Comparison of ENCODE assay signal across 34 cellular contexts in genomic region chr16:57754354-57755060, GRCh38. TPM values are rescaled to one million over a fixed set of nuclear protein-coding genes. Genes with fewer than 3 reads are reported as not detected.
DNase-seq lines count a peak whose midpoint lies in the region; ATAC-seq and TF ChIP-seq lines count a peak whose summit lies in the region.
"Had no signal": no experiment of that assay in that cellular context is flagged by ENCODE, and none has a peak within 500 bp of the region (broad histone marks: within the 10 kb centered on the region; RNA-seq: fewer than 3 reads in every experiment).

No MANE protein-coding gene starts in this region.

- 87% methylated on average over 7 of the region's 9 CpGs for WGBS in mammary epithelial cell (ENCODE audit: low coverage, missing lambda C conversion rate)

- H3K4me2 ChIP-seq in mammary epithelial cell (ENCODE audit: insufficient read depth, low read depth, low read length) (no peak overlapping the region), osteoblast (ENCODE audit: insufficient read depth, low read length) (no peak overlapping the region)

- POLR2A ChIA-PET in MCF 10A (lab: Yijun Ruan, JAX), result no interaction called here

- no peaks in the 10 kb centered on the region for H3K9me3 ChIP-seq in mammary epithelial cell (replicated peaks; ENCODE audit: insufficient read depth, low read length)
- H3K9me3 ChIP-seq in osteoblast (ENCODE audit: low read depth, low read length), result no peaks in the 10 kb centered on the region
- H3K9me3 ChIP-seq: HAP-1, left lung, MG63, ovary, tibial nerve had no signal

- H3K9ac ChIP-seq in mammary epithelial cell (ENCODE audit: insufficient read depth, low read length), result no peak overlapping the region

- in situ Hi-C loops in mammary epithelial cell (cut with MboI; ENCODE audit: low sequenced_read_pairs in 2 of 2), result loop anchor here in 1 of 2 donors (10.0 kb wide), 2 partner anchors 110 to 250 kb away; partner anchors contain the start of genes USB1 and ZNF319

- H3K4me1 ChIP-seq in mammary epithelial cell (ENCODE audit: insufficient read depth, low read length) (peaks cover 3% of the 10 kb centered on the region), osteoblast (ENCODE audit: insufficient read depth, low read length) (no peaks in the 10 kb centered on the region)
- H3K4me1 ChIP-seq: HAP-1 had no signal

- H3K36me3 ChIP-seq in mammary epithelial cell (ENCODE audit: insufficient read depth, low read length) (no peaks in the 10 kb centered on the region), osteoblast (ENCODE audit: insufficient read depth, low read length) (peaks cover 7% of the 10 kb centered on the region)
- H3K36me3 ChIP-seq: ovary had no signal

- H3K79me2 ChIP-seq in mammary epithelial cell (ENCODE audit: insufficient read depth, low read length), result no peaks in the 10 kb centered on the region
- H3K79me2 ChIP-seq in osteoblast (ENCODE audit: insufficient read depth, low read length), result no peaks in the 10 kb centered on the region

- H3K27me3 ChIP-seq in mammary epithelial cell (ENCODE audit: insufficient read depth, low read length) (no peaks in the 10 kb centered on the region), osteoblast (ENCODE audit: insufficient read depth, low read length) (no peaks in the 10 kb centered on the region)
- H3K27me3 ChIP-seq: left lung, MG63, ovary, tibial nerve had no signal

- no TSS peak for BruUV-seq in MCF 10A (replicated peaks; lab: Mats Ljungman, UMichigan)
- BruUV-seq in mammary epithelial cell (replicated peaks; lab: Mats Ljungman, UMichigan), result no TSS peak

- intact Hi-C loops in MCF 10A (cut with micrococcal nuclease) (loop anchor here (5.0 kb wide), 1 partner anchor 48 kb away; the partner anchor contains the start of gene KIFC3), mammary epithelial cell (cut with micrococcal nuclease) (no loop called here)
- intact Hi-C loops in activated T-helper 2 cell treated with anti-CD3 and anti-CD28 coated beads, Interferon-gamma antibody, Interleukin-2, Interleukin-4, amounts not matched to agents 10 μg/mL and 5 μg/mL and 100 μg/mL, durations not matched to agents 14 hours and 24 hours and 36 hours (cut with micrococcal nuclease), result loop anchor here (5.0 kb wide), 2 partner anchors 143 to 248 kb away; partner anchors contain the start of genes USB1 and ZNF319

- no peak for TF ChIP-seq CTCF in MCF 10A (IDR thresholded peaks at IDR 0.05; ENCODE audit: unreplicated experiment)
- TF ChIP-seq CTCF in mammary epithelial cell (conservative IDR thresholded peaks at IDR 0.05 in 1 of 2, IDR thresholded peaks at IDR 0.05 in 1 of 2; ENCODE audit: extremely low read depth in 1 of 2, insufficient read depth in 1 of 2, low read depth in 1 of 2, low read length in 2 of 2), result no peak
- TF ChIP-seq CTCF in HFFc6 (IDR thresholded peaks at IDR 0.05), result no peak
- TF ChIP-seq CTCF in chondrocyte (IDR thresholded peaks at IDR 0.05), result no peak
- TF ChIP-seq CTCF in osteoblast (IDR thresholded peaks at IDR 0.05; ENCODE audit: extremely low read depth, low read depth, low read length), result no peak

- H2AFZ ChIP-seq in mammary epithelial cell (ENCODE audit: low read depth, low read length) (no peak overlapping the region), osteoblast (ENCODE audit: low read length) (no peak overlapping the region)

- CTCF ChIA-PET in MCF 10A (lab: Yijun Ruan, JAX) (interaction anchor here (1.0 to 7.9 kb wide), 3 partner anchors 108 to 178 kb away, joined by 3 to 109 read pairs (median 8); no protein-coding TSS in a partner anchor), mammary epithelial cell (lab: Charles Lee; ENCODE audit: low non-redundant PET) (no interaction called here)

- no peak overlapping the region for H3K4me3 Mint-ChIP-seq in MCF 10A (ENCODE audit: unreplicated experiment)
- H3K4me3 Mint-ChIP-seq in HFFc6, result no peak overlapping the region
- no peak overlapping the region for H3K4me3 Mint-ChIP-seq in chondrocyte (ENCODE audit: unreplicated experiment)
- no peak overlapping the region for H3K4me3 Mint-ChIP-seq in activated T-helper 2 cell treated with anti-CD3 and anti-CD28 coated beads, Interferon-gamma antibody, Interleukin-2, Interleukin-4, amounts not matched to agents 10 μg/mL and 5 μg/mL and 100 μg/mL, durations not matched to agents 14 hours and 24 hours and 36 hours (ENCODE audit: low read depth)
- H3K4me3 Mint-ChIP-seq: activated CD4-positive, alpha-beta memory T cell treated with anti-CD3 and anti-CD28 coated beads for 36 hours; mesothelial cell of epicardium; natural killer cell; T-cell had no signal

- DNase-seq in MCF 10A (ENCODE audit: unreplicated experiment), result no peak
- no peak for DNase-seq in mammary epithelial cell
- no peak for DNase-seq in HFFc6
- peak; percentile 84 for DNase-seq in chondrocyte (ENCODE audit: low spot score)
- peak; percentile 81 for DNase-seq in osteoblast (ENCODE audit: insufficient read length, low spot score, missing footprints)
- DNase-seq in central memory CD4-positive, alpha-beta T cell, result no peak
- DNase-seq in activated T-helper 2 cell treated with anti-CD3 and anti-CD28 coated beads, Interferon-gamma antibody, Interleukin-2, Interleukin-4, amounts not matched to agents 10 μg/mL and 5 μg/mL and 100 μg/mL, durations not matched to agents 14 hours and 24 hours and 36 hours (ENCODE audit: low spot score), result no peak
- DNase-seq: ACHN; activated CD4-positive, alpha-beta memory T cell treated with anti-CD3 and anti-CD28 coated beads for 36 hours; activated naive CD4-positive, alpha-beta T cell treated with Interleukin-2 at 50 U/mL for 16 hours; activated T-cell treated with anti-CD3 and anti-CD28 coated beads for 4 hours; Calu3; caudate nucleus; DMS79 treated with DMSO at 0.1 percent for 48 hours; GF-D8; KBM-7; MG63; natural killer cell; NCI-H1105 treated with DMSO at 0.1 percent for 48 hours; NCI-H2029; NCI-H524 treated with DMSO at 0.1 percent for 48 hours; small intestine; T-cell had no signal

- H3K27ac ChIP-seq in mammary epithelial cell (ENCODE audit: insufficient read depth, low read depth, low read length), result no peak overlapping the region
- no peak overlapping the region for H3K27ac ChIP-seq in osteoblast (ENCODE audit: low read depth, low read length)
- H3K27ac ChIP-seq: C4-2B, left lung, ovary, tibial nerve had no signal

- H3K9me3 Mint-ChIP-seq in MCF 10A (ENCODE audit: unreplicated experiment) (no peaks in the 10 kb centered on the region), HFFc6 (no peaks in the 10 kb centered on the region), chondrocyte (ENCODE audit: low read depth) (no peaks in the 10 kb centered on the region)
- no peaks in the 10 kb centered on the region for H3K9me3 Mint-ChIP-seq in activated T-helper 2 cell treated with anti-CD3 and anti-CD28 coated beads, Interferon-gamma antibody, Interleukin-2, Interleukin-4, amounts not matched to agents 10 μg/mL and 5 μg/mL and 100 μg/mL, durations not matched to agents 14 hours and 24 hours and 36 hours
- H3K9me3 Mint-ChIP-seq: activated CD4-positive, alpha-beta memory T cell treated with anti-CD3 and anti-CD28 coated beads for 36 hours; mesothelial cell of epicardium; natural killer cell; T-cell had no signal

- peak overlapping the region; percentile 87 for H3K27ac Mint-ChIP-seq in MCF 10A (ENCODE audit: low read depth, unreplicated experiment)
- H3K27ac Mint-ChIP-seq in HFFc6, result peak overlapping the region; percentile 36; the same call in 1 of the 2 replicates
- H3K27ac Mint-ChIP-seq in chondrocyte (ENCODE audit: unreplicated experiment), result no peak overlapping the region
- H3K27ac Mint-ChIP-seq in activated T-helper 2 cell treated with anti-CD3 and anti-CD28 coated beads, Interferon-gamma antibody, Interleukin-2, Interleukin-4, amounts not matched to agents 10 μg/mL and 5 μg/mL and 100 μg/mL, durations not matched to agents 14 hours and 24 hours and 36 hours, result no peak overlapping the region
- H3K27ac Mint-ChIP-seq: activated CD4-positive, alpha-beta memory T cell treated with anti-CD3 and anti-CD28 coated beads for 36 hours; mesothelial cell of epicardium; natural killer cell; T-cell had no signal

- H3K36me3 Mint-ChIP-seq in MCF 10A (ENCODE audit: insufficient read depth, unreplicated experiment), result peaks cover 11% of the 10 kb centered on the region
- no peaks in the 10 kb centered on the region; the same call in 1 of the 2 replicates for H3K36me3 Mint-ChIP-seq in HFFc6 (ENCODE audit: low read depth)
- H3K36me3 Mint-ChIP-seq in chondrocyte (ENCODE audit: low read depth), result peaks cover 6% of the 10 kb centered on the region
- H3K36me3 Mint-ChIP-seq in activated T-helper 2 cell treated with anti-CD3 and anti-CD28 coated beads, Interferon-gamma antibody, Interleukin-2, Interleukin-4, amounts not matched to agents 10 μg/mL and 5 μg/mL and 100 μg/mL, durations not matched to agents 14 hours and 24 hours and 36 hours (ENCODE audit: low read depth), result peaks cover 9% of the 10 kb centered on the region
- H3K36me3 Mint-ChIP-seq: natural killer cell had no signal

- no peaks in the 10 kb centered on the region for H3K4me1 Mint-ChIP-seq in MCF 10A (ENCODE audit: insufficient read depth, unreplicated experiment)
- no peaks in the 10 kb centered on the region for H3K4me1 Mint-ChIP-seq in HFFc6 (ENCODE audit: low read depth)
- no peaks in the 10 kb centered on the region for H3K4me1 Mint-ChIP-seq in chondrocyte (ENCODE audit: low read depth)
- H3K4me1 Mint-ChIP-seq in activated T-helper 2 cell treated with anti-CD3 and anti-CD28 coated beads, Interferon-gamma antibody, Interleukin-2, Interleukin-4, amounts not matched to agents 10 μg/mL and 5 μg/mL and 100 μg/mL, durations not matched to agents 14 hours and 24 hours and 36 hours (ENCODE audit: low read depth), result peaks cover 6% of the 10 kb centered on the region

- H4K20me1 ChIP-seq in mammary epithelial cell (ENCODE audit: insufficient read depth, low read length) (no peaks in the 10 kb centered on the region), osteoblast (ENCODE audit: insufficient read depth, low read length) (peaks cover 6% of the 10 kb centered on the region)

- H3K4me3 ChIP-seq in mammary epithelial cell (replicated peaks in 1 of 3; ENCODE audit: insufficient read depth in 1 of 3, low read depth in 2 of 3, low read length in 3 of 3) (no peak overlapping the region), osteoblast (ENCODE audit: insufficient read depth, low read length) (no peak overlapping the region)
- H3K4me3 ChIP-seq: HAP-1, left lung, MG63, ovary, tibial nerve had no signal

- dilution Hi-C loops in mammary epithelial cell (cut with HindIII; ENCODE audit: low sequenced_read_pairs), result loop anchor here (5.0 kb wide), 2 partner anchors 43 to 67 kb away; no protein-coding TSS in a partner anchor

- ATAC-seq in GM21447 (IDR thresholded peaks at IDR 0.05; ENCODE audit: unreplicated experiment), result no peak
- ATAC-seq: activated CD4-positive, CD25-positive, alpha-beta regulatory T cell treated with anti-CD3 and anti-CD28 coated beads, Interleukin-2, amount 50 U/mL, for 24 hours; left lung; natural killer cell; Panc1; T-cell had no signal

- H3K27me3 Mint-ChIP-seq in MCF 10A (ENCODE audit: insufficient read depth, unreplicated experiment), result no peaks in the 10 kb centered on the region
- peaks cover 6% of the 10 kb centered on the region for H3K27me3 Mint-ChIP-seq in HFFc6 (ENCODE audit: insufficient read depth)
- H3K27me3 Mint-ChIP-seq in chondrocyte (ENCODE audit: low read depth), result no peaks in the 10 kb centered on the region
- no peaks in the 10 kb centered on the region for H3K27me3 Mint-ChIP-seq in activated T-helper 2 cell treated with anti-CD3 and anti-CD28 coated beads, Interferon-gamma antibody, Interleukin-2, Interleukin-4, amounts not matched to agents 10 μg/mL and 5 μg/mL and 100 μg/mL, durations not matched to agents 14 hours and 24 hours and 36 hours (ENCODE audit: low read depth)
- H3K27me3 Mint-ChIP-seq: activated CD4-positive, alpha-beta memory T cell treated with anti-CD3 and anti-CD28 coated beads for 36 hours; T-cell had no signal

RNA-seq across cellular contexts. Expression of gene KATNB1, which starts 18.9 kb away (rescaled TPM):
- 22.7 and 30.6 TPM in 2 replicates for total RNA-seq in MCF 10A (2022)
- 10 to 100 TPM; 20.4 to 24.0 TPM for total RNA-seq in mammary epithelial cell
- 25.6 TPM for polyA plus RNA-seq in mammary epithelial cell
- polyA minus RNA-seq in mammary epithelial cell, result 48.0 TPM
- total RNA-seq in HFFc6 (2021; fragmentation: NEBNext Ultra II Directional; extraction: Animal tissue kit (Norgen Biotek cat#: 25700)), result 10 to 100 TPM; 20.4 to 22.1 (median 21.6) TPM
- 14.0 to 20.6 TPM (median 14.7 TPM) in 3 replicates for total RNA-seq in chondrocyte
- 17.7 and 24.6 TPM in 2 replicates for total RNA-seq in osteoblast
- 34.1 and 35.4 TPM in 2 replicates for total RNA-seq in activated T-helper 2 cell treated with anti-CD3 and anti-CD28 coated beads, Interferon-gamma antibody, Interleukin-2, Interleukin-4, amounts not matched to agents 10 μg/mL and 5 μg/mL and 100 μg/mL, durations not matched to agents 14 hours and 24 hours and 36 hours

RNA-seq across cellular contexts. Expression of gene KIFC3, which starts 47.8 kb away (rescaled TPM):
- total RNA-seq in MCF 10A (2022) (97.1 and 120 TPM in 2 replicates), mammary epithelial cell (10 to 100 TPM; 35.8 to 59.8 TPM), chondrocyte (74.4 to 135 TPM (median 75.6 TPM) in 3 replicates), osteoblast (40.5 and 41.0 TPM in 2 replicates)
- 21.9 TPM for polyA plus RNA-seq in mammary epithelial cell
- polyA minus RNA-seq in mammary epithelial cell, result 9.4 TPM
- total RNA-seq in HFFc6 (2021; fragmentation: NEBNext Ultra II Directional; extraction: Animal tissue kit (Norgen Biotek cat#: 25700)), result 10 to 100 TPM; 51.8 to 81.5 (median 72.7) TPM
- 0.16 and 0.52 TPM in 2 replicates for total RNA-seq in activated T-helper 2 cell treated with anti-CD3 and anti-CD28 coated beads, Interferon-gamma antibody, Interleukin-2, Interleukin-4, amounts not matched to agents 10 μg/mL and 5 μg/mL and 100 μg/mL, durations not matched to agents 14 hours and 24 hours and 36 hours

RNA-seq across cellular contexts. Expression of gene DRC7, which starts 59.9 kb away (rescaled TPM):
- total RNA-seq in MCF 10A (2022), result not detected in 2 replicates
- not detected for total RNA-seq in mammary epithelial cell
- polyA plus RNA-seq in mammary epithelial cell, result 0.07 TPM
- not detected for polyA minus RNA-seq in mammary epithelial cell
- not detected for total RNA-seq in HFFc6 (2021; fragmentation: NEBNext Ultra II Directional; extraction: Animal tissue kit (Norgen Biotek cat#: 25700))
- not detected in 3 replicates for total RNA-seq in chondrocyte
- not detected in 2 replicates for total RNA-seq in osteoblast
- not detected in 2 replicates for total RNA-seq in activated T-helper 2 cell treated with anti-CD3 and anti-CD28 coated beads, Interferon-gamma antibody, Interleukin-2, Interleukin-4, amounts not matched to agents 10 μg/mL and 5 μg/mL and 100 μg/mL, durations not matched to agents 14 hours and 24 hours and 36 hours
- total RNA-seq: activated CD4-positive, alpha-beta memory T cell treated with anti-CD3 and anti-CD28 coated beads for 36 hours; aorta; Calu3; mesothelial cell of epicardium; SK-MEL-5; T-cell had no signal
- polyA plus RNA-seq: small intestine had no signal

Comparison
In these comparisons a context has a peak if more than half of its experiments do, and no peak if none do; other contexts are left out.
1. DNase-seq: peak in chondrocyte (single experiment) and osteoblast (single experiment); none in MCF 10A (single experiment), mammary epithelial cell (single experiment), HFFc6 (single experiment), central memory CD4-positive, alpha-beta T cell (single experiment) and activated T-helper 2 cell treated with anti-CD3 and anti-CD28 coated beads, Interferon-gamma antibody, Interleukin-2, Interleukin-4, amounts not matched to agents 10 μg/mL and 5 μg/mL and 100 μg/mL, durations not matched to agents 14 hours and 24 hours and 36 hours (single experiment).
2. H3K27ac Mint-ChIP-seq: peak in MCF 10A (single experiment) and HFFc6 (single experiment); none in chondrocyte (single experiment) and activated T-helper 2 cell treated with anti-CD3 and anti-CD28 coated beads, Interferon-gamma antibody, Interleukin-2, Interleukin-4, amounts not matched to agents 10 μg/mL and 5 μg/mL and 100 μg/mL, durations not matched to agents 14 hours and 24 hours and 36 hours (single experiment).
3. RNA of gene KIFC3, which starts 47.8 kb away (total RNA-seq): 97.1 to 120 TPM in MCF 10A, 74.4 to 135 TPM in chondrocyte, 51.8 to 81.5 TPM in HFFc6, 35.8 to 59.8 TPM in mammary epithelial cell and 40.5 to 41.0 TPM in osteoblast; 0.16 to 0.52 TPM in activated T-helper 2 cell treated with anti-CD3 and anti-CD28 coated beads, Interferon-gamma antibody, Interleukin-2, Interleukin-4, amounts not matched to agents 10 μg/mL and 5 μg/mL and 100 μg/mL, durations not matched to agents 14 hours and 24 hours and 36 hours; every median in the first group is over 10 times any median in the second.